Comparison of ENCODE assay signal across 30 cellular contexts in genomic region chr2:31087491-31087890, GRCh38. TPM values are rescaled to one million over a fixed set of nuclear protein-coding genes. Genes with fewer than 3 reads are reported as not detected.
"Had no signal": no experiment of that assay in that cellular context is flagged by ENCODE, and none has a peak within 500 bp of the region (broad histone marks: within the 10 kb centered on the region; RNA-seq: fewer than 3 reads in every experiment).

No MANE protein-coding gene starts in this region.

- H3K4me3 ChIP-seq: adrenal gland, body of pancreas, cardiac muscle cell, colonic mucosa, esophagus squamous epithelium, gastroesophageal sphincter had no signal

- ATAC-seq: activated CD4-positive, alpha-beta T cell treated with anti-CD3 and anti-CD28 coated beads for 36 hours; activated CD8-positive, alpha-beta memory T cell treated with anti-CD3 and anti-CD28 coated beads, Interleukin-2, amount 10 ng/mL, durations not matched to agents 7 days and 5 days; activated CD8-positive, alpha-beta T cell treated with anti-CD3 and anti-CD28 coated beads, Interleukin-2, amount 10 ng/mL, durations not matched to agents 7 days and 5 days; activated naive CD8-positive, alpha-beta T cell treated with anti-CD3 and anti-CD28 coated beads, Interleukin-2, amount 50 U/mL, for 24 hours; body of pancreas; gastroesophageal sphincter had no signal

- H3K4me1 ChIP-seq: colonic mucosa, esophagus squamous epithelium, gastroesophageal sphincter had no signal

- H3K27me3 ChIP-seq: adrenal gland, body of pancreas, cardiac muscle cell, colonic mucosa, esophagus squamous epithelium had no signal

- DNase-seq: activated CD4-positive, alpha-beta memory T cell treated with anti-CD3 and anti-CD28 coated beads for 36 hours; activated CD4-positive, alpha-beta T cell treated with anti-CD3 and anti-CD28 coated beads for 36 hours; activated CD4-positive, alpha-beta T cell treated with anti-CD3 and anti-CD28 coated beads, Interleukin-2, amount 10 ng/mL, durations not matched to agents 24 days and 14 days; activated CD4-positive, CD25-positive, alpha-beta regulatory T cell; activated CD4-positive, CD25-positive, alpha-beta regulatory T cell treated with anti-CD3 and anti-CD28 coated beads, Interleukin-2, amount 50 U/mL, for 72 hours; activated CD8-positive, alpha-beta memory T cell treated with anti-CD3 and anti-CD28 coated beads, Interleukin-2, amount 10 ng/mL, durations not matched to agents 7 days and 5 days; activated CD8-positive, alpha-beta memory T cell treated with anti-CD3 and anti-CD28 coated beads, Interleukin-2, amount 50 U/mL, for 4 hours; activated CD8-positive, alpha-beta T cell treated with anti-CD3 and anti-CD28 coated beads, Interleukin-2, amount 10 ng/mL, durations not matched to agents 7 days and 5 days; activated effector memory CD4-positive, alpha-beta T cell treated with anti-CD3 and anti-CD28 coated beads, Interleukin-2, amount 50 U/mL, for 16 hours; activated naive CD4-positive, alpha-beta T cell treated with anti-CD3 and anti-CD28 coated beads for 36 hours; activated naive CD8-positive, alpha-beta T cell treated with anti-CD3 and anti-CD28 coated beads for 36 hours; activated naive CD8-positive, alpha-beta T cell treated with anti-CD3 and anti-CD28 coated beads, Interleukin-2, amount 50 U/mL, for 24 hours; activated T-cell treated with anti-CD3 and anti-CD28 coated beads, Interleukin-2, amount 50 U/mL, for 1 hour; activated T-cell treated with anti-CD3 and anti-CD28 coated beads, Interleukin-2, amount 50 U/mL, for 48 hours; adrenal gland; amygdala; aorta; body of pancreas; central memory CD4-positive, alpha-beta T cell; cerebellar nuclear complex; colonic mucosa; effector CD8-positive, alpha-beta T cell; esophagus squamous epithelium; foreskin melanocyte; T-helper 2 cell had no signal

- FAIRE-seq: endometrium, endothelial cell of umbilical vein had no signal

- H3K27ac ChIP-seq: adrenal gland, body of pancreas, cardiac muscle cell, colonic mucosa, epithelial cell of prostate, esophagus squamous epithelium, gastroesophageal sphincter had no signal

- H3K36me3 ChIP-seq: adrenal gland, cardiac muscle cell, colonic mucosa, esophagus squamous epithelium, gastroesophageal sphincter had no signal

- H3K9me3 ChIP-seq: adrenal gland, body of pancreas, colonic mucosa, esophagus squamous epithelium, gastroesophageal sphincter had no signal

RNA-seq across cellular contexts. Expression of gene GALNT14, which starts 50.7 kb away (rescaled TPM):
- total RNA-seq: activated CD8-positive, alpha-beta T cell treated with anti-CD3 and anti-CD28 coated beads, Interleukin-2, amount 10 ng/mL, durations not matched to agents 7 days and 5 days had no signal
